19 cellular contexts compared by ENCODE assay signal in genomic region chr1:198178615-198179014, GRCh38. TPM values are rescaled to one million over a fixed set of nuclear protein-coding genes. Genes with fewer than 3 reads are reported as not detected.
A peak's percentile ranks its signal among the peaks of the same experiment; 100 is the strongest.
DNase-seq lines count a peak whose midpoint lies in the region; ATAC-seq and TF ChIP-seq lines count a peak whose summit lies in the region.
"Had no signal": no experiment of that assay in that cellular context is flagged by ENCODE, and none has a peak within 500 bp of the region (broad histone marks: within the 10 kb centered on the region; RNA-seq: fewer than 3 reads in every experiment).

No MANE protein-coding gene starts in this region.

- peaks cover 83% of the 10 kb centered on the region for H3K4me1 Mint-ChIP-seq in activated CD4-positive, alpha-beta T cell treated with anti-CD3 and anti-CD28 coated beads, Interleukin-2, amount 10 ng/mL, durations not matched to agents 7 days and 5 days
- H3K4me1 Mint-ChIP-seq in activated T-helper 17 cell treated with anti-CD3 and anti-CD28 coated beads, Interleukin-2, amount 50 U/mL, for 72 hours = peaks cover 76% of the 10 kb centered on the region
- peaks cover 61 to 86% of the 10 kb centered on the region in 2 donors for H3K4me1 Mint-ChIP-seq in natural killer cell treated with Interleukin-12 subunit alpha and Interleukin-12 subunit beta and Interleukin-15 and Interleukin-18, amount 100 ng/mL, for 72 hours (ENCODE audit: low read depth in 2 of 2)
- H3K4me1 Mint-ChIP-seq: neural progenitor cell had no signal

- no peak for ATAC-seq in activated T-helper 17 cell treated with anti-CD3 and anti-CD28 coated beads, Interleukin-2, amount 50 U/mL, for 72 hours (replicated peaks)
- no peak for ATAC-seq in natural killer cell treated with Interleukin-12 subunit alpha and Interleukin-12 subunit beta and Interleukin-15 and Interleukin-18, amount 100 ng/mL, for 72 hours
- ATAC-seq in GM21737 (IDR thresholded peaks at IDR 0.05; ENCODE audit: unreplicated experiment) = no peak

- H3K9me3 Mint-ChIP-seq in activated CD4-positive, alpha-beta T cell treated with anti-CD3 and anti-CD28 coated beads, Interleukin-2, amount 10 ng/mL, durations not matched to agents 7 days and 5 days = peaks cover 4% of the 10 kb centered on the region
- no peaks in the 10 kb centered on the region for H3K9me3 Mint-ChIP-seq in activated T-helper 17 cell treated with anti-CD3 and anti-CD28 coated beads, Interleukin-2, amount 50 U/mL, for 72 hours
- no peaks in the 10 kb centered on the region for H3K9me3 Mint-ChIP-seq in natural killer cell treated with Interleukin-12 subunit alpha and Interleukin-12 subunit beta and Interleukin-15 and Interleukin-18, amount 100 ng/mL, for 72 hours

- H3K36me3 Mint-ChIP-seq in activated CD4-positive, alpha-beta T cell treated with anti-CD3 and anti-CD28 coated beads, Interleukin-2, amount 10 ng/mL, durations not matched to agents 7 days and 5 days (ENCODE audit: low read depth) = peaks cover 10% of the 10 kb centered on the region
- H3K36me3 Mint-ChIP-seq in activated T-helper 17 cell treated with anti-CD3 and anti-CD28 coated beads, Interleukin-2, amount 50 U/mL, for 72 hours (ENCODE audit: low read depth) = no peaks in the 10 kb centered on the region
- no peaks in the 10 kb centered on the region for H3K36me3 Mint-ChIP-seq in natural killer cell treated with Interleukin-12 subunit alpha and Interleukin-12 subunit beta and Interleukin-15 and Interleukin-18, amount 100 ng/mL, for 72 hours
- H3K36me3 Mint-ChIP-seq: neural progenitor cell had no signal

- intact Hi-C loops in lower leg skin (cut with DNase I; ENCODE audit: low total_unique reads) = loop anchor here (10.0 kb wide), 1 partner anchor 66 kb away; no protein-coding TSS in a partner anchor

- no peak overlapping the region for H3K4me3 Mint-ChIP-seq in activated CD4-positive, alpha-beta T cell treated with anti-CD3 and anti-CD28 coated beads, Interleukin-2, amount 10 ng/mL, durations not matched to agents 7 days and 5 days
- peak overlapping the region; percentile 86 for H3K4me3 Mint-ChIP-seq in activated T-helper 17 cell treated with anti-CD3 and anti-CD28 coated beads, Interleukin-2, amount 50 U/mL, for 72 hours
- peak overlapping the region; percentile 31 for H3K4me3 Mint-ChIP-seq in natural killer cell treated with Interleukin-12 subunit alpha and Interleukin-12 subunit beta and Interleukin-15 and Interleukin-18, amount 100 ng/mL, for 72 hours
- H3K4me3 Mint-ChIP-seq: neural progenitor cell had no signal

- no peak overlapping the region for H3K4me3 ChIP-seq in lower leg skin (ENCODE audit: low read depth, poor library complexity, severe bottlenecking)
- H3K4me3 ChIP-seq: neural progenitor cell, skin epidermis had no signal

- peak overlapping the region; percentile 48 for H3K27ac Mint-ChIP-seq in activated CD4-positive, alpha-beta T cell treated with anti-CD3 and anti-CD28 coated beads, Interleukin-2, amount 10 ng/mL, durations not matched to agents 7 days and 5 days
- peak overlapping the region; percentile 90 for H3K27ac Mint-ChIP-seq in activated T-helper 17 cell treated with anti-CD3 and anti-CD28 coated beads, Interleukin-2, amount 50 U/mL, for 72 hours
- H3K27ac Mint-ChIP-seq in natural killer cell treated with Interleukin-12 subunit alpha and Interleukin-12 subunit beta and Interleukin-15 and Interleukin-18, amount 100 ng/mL, for 72 hours = peak overlapping the region; percentile 83 to 90
- H3K27ac Mint-ChIP-seq: neural progenitor cell had no signal

- WGBS in lower leg skin, 2 donors = 91 to 93% methylated on average over 1 of the region's 1 CpG

- POLR2A ChIA-PET in activated CD4-positive, alpha-beta T cell treated with anti-CD3 and anti-CD28 coated beads, Interleukin-2, amount 10 ng/mL, durations not matched to agents 7 days and 5 days (lab: Charles Lee) = interaction anchor here (0.6 kb wide), 1 partner anchor 80 kb away, joined by 3 read pairs; no protein-coding TSS in a partner anchor
- POLR2A ChIA-PET in HEK293T (lab: Yijun Ruan, JAX) = no interaction called here

- no peak for TF ChIP-seq POLR2A in lower leg skin (IDR thresholded peaks at IDR 0.05)

- DNase-seq in activated CD4-positive, alpha-beta T cell treated with anti-CD3 and anti-CD28 coated beads, Interleukin-2, amount 10 ng/mL, durations not matched to agents 7 days and 5 days = no peak
- DNase-seq in activated CD4-positive, alpha-beta T cell treated with anti-CD3 and anti-CD28 coated beads for 48 hours = no peak
- DNase-seq in HEK293T (ENCODE audit: extremely low spot score) (no peak), lower leg skin (ENCODE audit: low spot score in 2 of 2) (no peak), SIG-M5 (lab: John Stamatoyannopoulos, UW) (no peak)
- DNase-seq in natural killer cell treated with Interleukin-12 subunit alpha and Interleukin-12 subunit beta and Interleukin-15 and Interleukin-18, amount 100 ng/mL, for 72 hours (ENCODE audit: low spot score) = no peak
- DNase-seq: DMS153; effector memory CD4-positive, alpha-beta T cell; GF-D8; HCEC 1CT; MV-4-11; NCI-H187 treated with DMSO at 0.1 percent for 48 hours; NCI-H446; RPMI8226; stimulated activated CD4-positive, alpha-beta T cell treated with anti-CD3 and anti-CD28 coated beads, Interleukin-2, amount 100 ng/mL, for 48 hours had no signal

- no peaks in the 10 kb centered on the region for H3K27me3 Mint-ChIP-seq in activated CD4-positive, alpha-beta T cell treated with anti-CD3 and anti-CD28 coated beads, Interleukin-2, amount 10 ng/mL, durations not matched to agents 7 days and 5 days
- no peaks in the 10 kb centered on the region for H3K27me3 Mint-ChIP-seq in activated T-helper 17 cell treated with anti-CD3 and anti-CD28 coated beads, Interleukin-2, amount 50 U/mL, for 72 hours
- no peaks in the 10 kb centered on the region for H3K27me3 Mint-ChIP-seq in natural killer cell treated with Interleukin-12 subunit alpha and Interleukin-12 subunit beta and Interleukin-15 and Interleukin-18, amount 100 ng/mL, for 72 hours

- TF ChIP-seq CTCF in lower leg skin (IDR thresholded peaks at IDR 0.05) = no peak

- CTCF ChIA-PET in activated CD4-positive, alpha-beta T cell treated with anti-CD3 and anti-CD28 coated beads, Interleukin-2, amount 10 ng/mL, durations not matched to agents 7 days and 5 days (lab: Charles Lee) = interaction anchor here (0.7 to 2.5 kb wide), 2 partner anchors 13 to 315 kb away, joined by 4 to 9 read pairs; no protein-coding TSS in a partner anchor
- CTCF ChIA-PET in HEK293T (lab: Yijun Ruan, JAX) = no interaction called here

TF ChIP-seq in HEK293T, 16 proteins besides CTCF, POLR2A, EP300 and RAD21:
- TF ChIP-seq, protein P1, sequence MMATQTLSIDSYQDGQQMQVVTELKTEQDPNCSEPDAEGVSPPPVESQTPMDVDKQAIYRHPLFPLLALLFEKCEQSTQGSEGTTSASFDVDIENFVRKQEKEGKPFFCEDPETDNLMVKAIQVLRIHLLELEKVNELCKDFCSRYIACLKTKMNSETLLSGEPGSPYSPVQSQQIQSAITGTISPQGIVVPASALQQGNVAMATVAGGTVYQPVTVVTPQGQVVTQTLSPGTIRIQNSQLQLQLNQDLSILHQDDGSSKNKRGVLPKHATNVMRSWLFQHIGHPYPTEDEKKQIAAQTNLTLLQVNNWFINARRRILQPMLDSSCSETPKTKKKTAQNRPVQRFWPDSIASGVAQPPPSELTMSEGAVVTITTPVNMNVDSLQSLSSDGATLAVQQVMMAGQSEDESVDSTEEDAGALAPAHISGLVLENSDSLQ (IDR thresholded peaks at IDR 0.05) = 0 out of 2 replicates have a peak, but pooled peaks have one; percentile 12
- no peak for TF ChIP-seq ZNF384 (IDR thresholded peaks at IDR 0.05)
- TF ChIP-seq CTBP1 (IDR thresholded peaks at IDR 0.05; ENCODE audit: borderline replicate concordance) = no peak
- TF ChIP-seq ELF4 (IDR thresholded peaks at IDR 0.05) = no peak
- TF ChIP-seq FOXK2 (IDR thresholded peaks at IDR 0.05) = no peak
- TF ChIP-seq BHLHE40 (IDR thresholded peaks at IDR 0.05; ENCODE audit: borderline replicate concordance) = no peak

RNA-seq across cellular contexts. Expression of gene NEK7, which starts 21.8 kb away (rescaled TPM):
- total RNA-seq in activated CD4-positive, alpha-beta T cell treated with anti-CD3 and anti-CD28 coated beads, Interleukin-2, amount 10 ng/mL, durations not matched to agents 7 days and 5 days = 10 to 100 TPM; 49.1 to 49.3 TPM
- total RNA-seq in activated T-helper 17 cell treated with anti-CD3 and anti-CD28 coated beads, Interleukin-2, amount 50 U/mL, for 72 hours = 10 to 100 TPM; 64.3 to 76.9 TPM
- total RNA-seq in natural killer cell treated with Interleukin-12 subunit alpha and Interleukin-12 subunit beta and Interleukin-15 and Interleukin-18, amount 100 ng/mL, for 72 hours = 100 to 1,000 TPM in 1 of 2 donors, 10 to 100 TPM in 1; 80.0 to 108 TPM
- total RNA-seq in lower leg skin = 10 to 100 TPM; 50.4 to 71.6 (median 57.3) TPM
